Comparison of ENCODE assay signal across 13 cellular contexts in the genomic region with DNA sequence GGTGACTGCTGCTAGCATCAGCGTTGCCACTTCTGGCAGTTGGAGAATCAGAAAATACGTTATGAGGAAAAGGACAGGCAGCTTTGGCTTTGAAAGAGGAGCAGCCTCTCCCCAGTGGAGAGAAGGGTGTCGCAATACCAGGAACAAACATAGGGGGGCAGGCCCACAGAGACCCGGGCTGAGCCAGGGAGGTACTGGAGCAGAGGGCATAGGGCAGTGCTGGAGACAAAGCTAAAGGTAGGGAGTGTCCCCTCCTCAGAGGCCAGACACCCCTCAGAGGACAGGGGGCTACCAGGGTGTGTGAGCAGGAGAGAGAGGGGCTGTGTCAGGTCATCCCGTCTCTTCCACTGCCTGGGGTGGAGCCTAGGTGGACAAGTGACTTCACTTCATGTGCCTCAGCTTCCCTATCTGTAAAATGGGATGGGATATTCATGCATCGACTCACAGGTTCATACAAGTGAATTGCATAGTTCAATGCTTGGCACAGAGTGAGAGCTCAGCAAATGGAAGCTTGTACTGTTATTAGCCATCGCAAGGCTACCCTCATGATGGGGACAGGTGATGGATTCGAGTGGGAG. TPM values are rescaled to one million over a fixed set of nuclear protein-coding genes. Genes with fewer than 3 reads are reported as not detected.
DNase-seq lines count a peak whose midpoint lies in the region; ATAC-seq, FAIRE-seq and TF ChIP-seq lines count a peak whose summit lies in the region.
"Had no signal": no experiment of that assay in that cellular context is flagged by ENCODE, and none has a peak within 500 bp of the region (broad histone marks: within the 10 kb centered on the region; RNA-seq: fewer than 3 reads in every experiment).

No MANE protein-coding gene starts in this region.

- no peaks in the 10 kb centered on the region for H3K4me1 ChIP-seq in OCI-LY3 (ENCODE audit: low read length)
- peaks cover 26% of the 10 kb centered on the region for H3K4me1 ChIP-seq in endothelial cell of umbilical vein (ENCODE audit: control insufficient read depth, extremely low read depth, insufficient read depth, low read length)

- H3K4me2 ChIP-seq in OCI-LY3 (ENCODE audit: low read length) = no peak overlapping the region
- no peak overlapping the region for H3K4me2 ChIP-seq in endothelial cell of umbilical vein (ENCODE audit: insufficient read depth, low read length)

- BruUV-seq in endothelial cell of umbilical vein (replicated peaks; lab: Mats Ljungman, UMichigan) = no TSS peak

- no peak overlapping the region for H3K4me3 Mint-ChIP-seq in CD4-positive, alpha-beta T cell
- H3K4me3 Mint-ChIP-seq in nephron = no peak overlapping the region
- H3K4me3 Mint-ChIP-seq: CD4-positive, alpha-beta memory T cell; nephron progenitor cell had no signal

- H3K4me3 ChIP-seq in OCI-LY3 (ENCODE audit: low read length) (no peak overlapping the region), endothelial cell of umbilical vein (replicated peaks in 1 of 3; ENCODE audit: insufficient read depth in 1 of 3, low read depth in 1 of 3, low read length in 3 of 3) (no peak overlapping the region)

- no peak for DNase-seq in CD4-positive, alpha-beta T cell
- DNase-seq in endothelial cell of umbilical vein (ENCODE audit: low read depth, low spot score) = no peak
- DNase-seq in AG08396 (ENCODE audit: low spot score) = no peak
- no peak for DNase-seq in HuH-7.5 (ENCODE audit: low spot score)
- DNase-seq: activated CD4-positive, alpha-beta T cell treated with anti-CD3 and anti-CD28 coated beads for 4 hours; activated naive CD4-positive, alpha-beta T cell; CD4-positive, alpha-beta memory T cell; NCI-H524 treated with DMSO at 0.1 percent for 48 hours; nephron progenitor cell had no signal

- no peak overlapping the region for H3K27ac Mint-ChIP-seq in CD4-positive, alpha-beta T cell
- H3K27ac Mint-ChIP-seq in nephron = peak overlapping the region; percentile 21 to 75 (median 71)

- H4K20me1 ChIP-seq in OCI-LY3 (ENCODE audit: insufficient read depth, low read length) = no peaks in the 10 kb centered on the region
- H4K20me1 ChIP-seq in endothelial cell of umbilical vein (replicated peaks; ENCODE audit: control insufficient read depth, extremely low read depth, insufficient read depth, low read length) = no peaks in the 10 kb centered on the region

- no peaks in the 10 kb centered on the region for H3K9me3 Mint-ChIP-seq in CD4-positive, alpha-beta T cell
- no peaks in the 10 kb centered on the region for H3K9me3 Mint-ChIP-seq in nephron
- H3K9me3 Mint-ChIP-seq: CD4-positive, alpha-beta memory T cell; nephron progenitor cell had no signal

- no peak overlapping the region for H3K27ac ChIP-seq in CD4-positive, alpha-beta T cell (ENCODE audit: low read depth, low read length)
- H3K27ac ChIP-seq in OCI-LY3 (ENCODE audit: low read length) (no peak overlapping the region), endothelial cell of umbilical vein (ENCODE audit: insufficient read depth, low read depth, low read length) (peak overlapping the region; percentile 50)

- CTCF ChIA-PET in CD4-positive, alpha-beta T cell (lab: Charles Lee) = no interaction called here
- CTCF ChIA-PET in endothelial cell of umbilical vein (lab: Charles Lee) = interaction anchor here (0.9 to 5.0 kb wide), 11 partner anchors 8 to 116 kb away, joined by 3 to 38 read pairs (median 5); no protein-coding TSS in a partner anchor

- POLR2A ChIA-PET in CD4-positive, alpha-beta T cell (lab: Charles Lee) = no interaction called here
- POLR2A ChIA-PET in endothelial cell of umbilical vein (lab: Charles Lee) = no interaction called here

- dilution Hi-C loops in endothelial cell of umbilical vein (cut with MboI; ENCODE audit: extremely low pct_ligation_motif_present, low sequenced_read_pairs) = no loop called here

- no peak for TF ChIP-seq POLR2A in endothelial cell of umbilical vein (IDR thresholded peaks at IDR 0.05; ENCODE audit: low read depth, low read length)

- intact Hi-C loops in CD4-positive, alpha-beta T cell (cut with DNase I, micrococcal nuclease) = no loop called here
- intact Hi-C loops in endothelial cell of umbilical vein (cut with micrococcal nuclease) = loop anchor here (5.0 kb wide), 1 partner anchor 33 kb away; no protein-coding TSS in a partner anchor

- no peaks in the 10 kb centered on the region for H3K9me3 ChIP-seq in CD4-positive, alpha-beta T cell (ENCODE audit: control insufficient read depth, low read length)
- no peaks in the 10 kb centered on the region for H3K9me3 ChIP-seq in OCI-LY3 (ENCODE audit: insufficient read depth, low read length)
- H3K9me3 ChIP-seq in endothelial cell of umbilical vein (replicated peaks; ENCODE audit: control insufficient read depth, insufficient read depth, low read length) = no peaks in the 10 kb centered on the region

- no peak for FAIRE-seq in endothelial cell of umbilical vein (lab: Jason Lieb, UNC)

- H3K36me3 ChIP-seq in OCI-LY3 (replicated peaks; ENCODE audit: low read depth, low read length) (peaks cover 14% of the 10 kb centered on the region), endothelial cell of umbilical vein (ENCODE audit: control insufficient read depth in 2 of 2, extremely low read depth in 1 of 2, insufficient read depth in 2 of 2, low read length in 2 of 2) (no peaks in the 10 kb centered on the region)

- H3K9me1 ChIP-seq in endothelial cell of umbilical vein (replicated peaks; ENCODE audit: control insufficient read depth, extremely low read depth, insufficient read depth, low read length) = no peaks in the 10 kb centered on the region

- H2AFZ ChIP-seq in OCI-LY3 (ENCODE audit: low read depth, low read length) (no peak overlapping the region), endothelial cell of umbilical vein (ENCODE audit: low read depth, low read length) (no peak overlapping the region)

- peaks cover 39% of the 10 kb centered on the region for H3K36me3 Mint-ChIP-seq in CD4-positive, alpha-beta T cell (ENCODE audit: low read depth)
- H3K36me3 Mint-ChIP-seq in nephron (ENCODE audit: low read depth) = peaks cover 16% of the 10 kb centered on the region

- H3K27me3 Mint-ChIP-seq in CD4-positive, alpha-beta T cell = no peaks in the 10 kb centered on the region
- H3K27me3 Mint-ChIP-seq in nephron (ENCODE audit: low read depth) = no peaks in the 10 kb centered on the region
- H3K27me3 Mint-ChIP-seq: CD4-positive, alpha-beta memory T cell had no signal

- no peaks in the 10 kb centered on the region for H3K79me2 ChIP-seq in OCI-LY3 (ENCODE audit: low read length)
- no peaks in the 10 kb centered on the region for H3K79me2 ChIP-seq in endothelial cell of umbilical vein (ENCODE audit: control insufficient read depth, insufficient read depth, low read length)

- no peaks in the 10 kb centered on the region for H3K4me1 Mint-ChIP-seq in CD4-positive, alpha-beta T cell (ENCODE audit: low read depth)
- peaks cover 37% of the 10 kb centered on the region for H3K4me1 Mint-ChIP-seq in nephron

- no peak for ATAC-seq in CD4-positive, alpha-beta T cell (ENCODE audit: poor library complexity)
- ATAC-seq in esophagus mucosa (no peak), HG03108 (IDR thresholded peaks at IDR 0.05; ENCODE audit: unreplicated experiment) (no peak)

- peak; percentile 9 for TF ChIP-seq CTCF in CD4-positive, alpha-beta T cell (IDR thresholded peaks at IDR 0.05)
- TF ChIP-seq CTCF in OCI-LY3 (IDR thresholded peaks at IDR 0.05; ENCODE audit: low read depth, low read length) (peak; percentile 18; the same call in 1 of the 2 replicates), endothelial cell of umbilical vein (IDR thresholded peaks at IDR 0.05; ENCODE audit: extremely low read depth in 1 of 2, insufficient read depth in 1 of 2, low read depth in 1 of 2, low read length in 2 of 2) (peak in 1 of 2 donors; percentile 12), nephron (IDR thresholded peaks at IDR 0.05; ENCODE audit: unreplicated experiment in 3 of 3) (no peak)

- H3K9ac ChIP-seq in OCI-LY3 (ENCODE audit: low read length) (no peak overlapping the region), endothelial cell of umbilical vein (replicated peaks; ENCODE audit: extremely low read depth, insufficient read depth, low read length) (no peak overlapping the region)

- H3K27me3 ChIP-seq in CD4-positive, alpha-beta T cell (ENCODE audit: control insufficient read depth, insufficient read depth, low read length) = no peaks in the 10 kb centered on the region
- H3K27me3 ChIP-seq in OCI-LY3 (ENCODE audit: low read depth, low read length) = no peaks in the 10 kb centered on the region
- H3K27me3 ChIP-seq in endothelial cell of umbilical vein (ENCODE audit: control insufficient read depth in 2 of 2, insufficient read depth in 2 of 2, low read length in 2 of 2) = no peaks in the 10 kb centered on the region

TF ChIP-seq in endothelial cell of umbilical vein, 7 proteins besides CTCF, POLR2A, EP300 and RAD21:
- TF ChIP-seq MYC (IDR thresholded peaks at IDR 0.05; ENCODE audit: low read depth, low read length) (no peak), POLR2AphosphoS5 (IDR thresholded peaks at IDR 0.05; ENCODE audit: insufficient read depth, low read depth, low read length) (no peak), GATA2 (IDR thresholded peaks at IDR 0.05; ENCODE audit: insufficient read depth, insufficient read length, low read depth, low read length) (no peak), JUN (IDR thresholded peaks at IDR 0.05; ENCODE audit: borderline replicate concordance, insufficient read depth, insufficient read length, low read depth) (no peak), EZH2 (IDR thresholded peaks at IDR 0.05; ENCODE audit: borderline replicate concordance, low read depth, low read length, severe bottlenecking) (no peak), FOS (IDR thresholded peaks at IDR 0.05; ENCODE audit: borderline replicate concordance, insufficient read depth, low read length) (no peak)
- TF ChIP-seq, protein P1, sequence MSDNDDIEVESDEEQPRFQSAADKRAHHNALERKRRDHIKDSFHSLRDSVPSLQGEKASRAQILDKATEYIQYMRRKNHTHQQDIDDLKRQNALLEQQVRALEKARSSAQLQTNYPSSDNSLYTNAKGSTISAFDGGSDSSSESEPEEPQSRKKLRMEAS (IDR thresholded peaks at IDR 0.05; ENCODE audit: insufficient read depth, insufficient read length) = no peak
TF ChIP-seq in endothelial cell of umbilical vein: peak in this region for 0.

RNA-seq across cellular contexts. Expression of a gene that starts 49.7 kb away (rescaled TPM):
- total RNA-seq in CD4-positive, alpha-beta T cell = 10 to 100 TPM; 13.6 to 14.8 TPM
- total RNA-seq in endothelial cell of umbilical vein (33.3 and 39.5 TPM in 2 replicates), esophagus mucosa (13.5 TPM)
- polyA plus RNA-seq in endothelial cell of umbilical vein = 11.9 and 12.6 TPM in 2 replicates
- 8.9 and 9.8 TPM in 2 replicates for polyA plus RNA-seq in endothelial cell of umbilical vein (2011; cell fraction: cytosol; rRNA removed)
- polyA plus RNA-seq in endothelial cell of umbilical vein (2011; cell fraction: nucleus; rRNA removed) = 35.5 and 37.7 TPM in 2 replicates
- 15.2 and 19.2 TPM in 2 replicates for polyA plus RNA-seq in endothelial cell of umbilical vein (2012)
- polyA minus RNA-seq in endothelial cell of umbilical vein = 46.6 and 57.5 TPM in 2 replicates
- 14.3 TPM for polyA minus RNA-seq in endothelial cell of umbilical vein (2011; cell fraction: cytosol; rRNA and poly(A)+ RNA removed)
- 35.4 and 38.2 TPM in 2 replicates for polyA minus RNA-seq in endothelial cell of umbilical vein (2011; cell fraction: nucleus; rRNA and poly(A)+ RNA removed)

Comparison
In these comparisons a context has a peak if more than half of its experiments do, and no peak if none do; other contexts are left out.
1. CTCF ChIP-seq: peak in CD4-positive, alpha-beta T cell (single experiment) and OCI-LY3 (single experiment); none in nephron (0 of 3).